Comparison of ENCODE assay signal across 20 cellular contexts in genomic region chr21:23218667-23219066, GRCh38.
"Had no signal": no experiment of that assay in that cellular context is flagged by ENCODE, and none has a peak within 500 bp of the region (broad histone marks: within the 10 kb centered on the region; RNA-seq: fewer than 3 reads in every experiment).

No MANE protein-coding gene starts in this region.

- H3K9me3 ChIP-seq: colonic mucosa, ovary, right atrium auricular region, testis, tibial nerve, upper lobe of right lung had no signal

- H3K27ac ChIP-seq: colonic mucosa, heart left ventricle, ovary, right atrium auricular region, testis, tibial nerve, upper lobe of right lung had no signal

- FAIRE-seq: islet of Langerhans had no signal

- H3K4me1 Mint-ChIP-seq: naive thymus-derived CD4-positive, alpha-beta T cell; neural crest cell; stimulated activated effector memory CD8-positive, alpha-beta T cell treated with anti-CD3 and anti-CD28 coated beads, Interleukin-12 subunit alpha, Interleukin-12 subunit beta, amount 100 ng/mL, for 72 hours had no signal

- DNase-seq: cerebellar nuclear complex; colonic mucosa; dermis blood vessel endothelial cell; endodermal cell; heart left ventricle; hippocampal formation; kidney glomerular epithelial cell; mesendoderm; naive thymus-derived CD4-positive, alpha-beta T cell; ovary; stimulated activated CD4-positive, alpha-beta T cell treated with anti-CD3 and anti-CD28 coated beads, Interleukin-4, amount 100 ng/mL, for 1 hour; stimulated activated CD8-positive, alpha-beta memory T cell treated with anti-CD3 and anti-CD28 coated beads, Interleukin-4, amount 100 ng/mL, for 48 hours; testis; upper lobe of right lung had no signal

- H3K36me3 ChIP-seq: colonic mucosa, heart left ventricle, ovary, right atrium auricular region, tibial nerve, upper lobe of right lung had no signal

- H3K4me3 Mint-ChIP-seq: endodermal cell; naive thymus-derived CD4-positive, alpha-beta T cell; neural crest cell; stimulated activated effector memory CD8-positive, alpha-beta T cell treated with anti-CD3 and anti-CD28 coated beads, Interleukin-12 subunit alpha, Interleukin-12 subunit beta, amount 100 ng/mL, for 72 hours; stimulated activated naive CD8-positive, alpha-beta T cell treated with anti-CD3 and anti-CD28 coated beads, Interleukin-15, Interleukin-2, amounts not matched to agents 100 ng/mL and 50 ng/mL, for 24 hours had no signal

- ATAC-seq: heart left ventricle; naive thymus-derived CD4-positive, alpha-beta T cell; stimulated activated effector memory CD8-positive, alpha-beta T cell treated with anti-CD3 and anti-CD28 coated beads, Interleukin-12 subunit alpha, Interleukin-12 subunit beta, amount 100 ng/mL, for 72 hours; upper lobe of right lung had no signal

- H3K4me1 ChIP-seq: colonic mucosa, heart left ventricle, right atrium auricular region, testis, tibial nerve, upper lobe of right lung had no signal

- H3K27ac Mint-ChIP-seq: endodermal cell; naive thymus-derived CD4-positive, alpha-beta T cell; stimulated activated effector memory CD8-positive, alpha-beta T cell treated with anti-CD3 and anti-CD28 coated beads, Interleukin-12 subunit alpha, Interleukin-12 subunit beta, amount 100 ng/mL, for 72 hours; stimulated activated naive CD8-positive, alpha-beta T cell treated with anti-CD3 and anti-CD28 coated beads, Interleukin-15, Interleukin-2, amounts not matched to agents 100 ng/mL and 50 ng/mL, for 24 hours had no signal

- H3K27me3 ChIP-seq: colonic mucosa, heart left ventricle, ovary, right atrium auricular region, testis, tibial nerve, upper lobe of right lung had no signal

- H3K27me3 Mint-ChIP-seq: naive thymus-derived CD4-positive, alpha-beta T cell; stimulated activated naive CD8-positive, alpha-beta T cell treated with anti-CD3 and anti-CD28 coated beads, Interleukin-15, Interleukin-2, amounts not matched to agents 100 ng/mL and 50 ng/mL, for 24 hours had no signal

- H3K36me3 Mint-ChIP-seq: naive thymus-derived CD4-positive, alpha-beta T cell; stimulated activated effector memory CD8-positive, alpha-beta T cell treated with anti-CD3 and anti-CD28 coated beads, Interleukin-12 subunit alpha, Interleukin-12 subunit beta, amount 100 ng/mL, for 72 hours had no signal

- H3K4me3 ChIP-seq: colonic mucosa, heart left ventricle, ovary, right atrium auricular region, testis, tibial nerve, upper lobe of right lung had no signal
